9 cellular contexts compared by ENCODE assay signal in the genomic region with DNA sequence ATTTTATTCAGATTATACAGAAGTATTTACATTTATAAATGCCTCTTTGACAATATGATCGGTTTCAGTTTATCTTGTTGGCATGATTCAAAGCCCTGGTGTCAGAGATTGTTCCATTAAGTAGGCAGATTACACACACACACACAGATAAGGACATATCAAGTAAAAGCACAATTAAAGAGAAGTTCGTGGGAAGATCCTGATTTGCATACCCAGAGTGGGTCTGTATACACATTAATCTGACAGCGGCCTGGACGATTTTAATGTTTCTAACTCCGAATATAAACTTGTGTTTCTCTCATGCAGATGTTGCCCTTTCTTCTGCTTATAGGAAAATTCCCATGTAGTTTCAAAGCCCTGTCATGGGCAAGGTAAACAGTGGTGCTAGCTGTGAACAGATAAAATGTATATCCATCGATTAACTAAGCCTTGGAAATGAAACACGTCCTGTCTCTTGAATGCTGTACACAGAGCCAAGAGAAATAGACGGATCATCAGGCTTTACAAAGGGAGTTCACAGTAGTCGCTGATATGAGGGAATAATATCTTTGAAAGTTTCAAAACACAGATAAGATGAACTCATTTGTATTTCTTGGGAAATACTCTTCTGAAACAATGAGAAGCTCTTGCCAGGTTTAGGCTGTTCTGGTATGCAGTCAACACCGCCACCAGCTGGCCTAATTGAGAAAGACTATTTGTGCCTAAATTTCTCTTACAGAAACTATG.
DNase-seq lines count a peak whose midpoint lies in the region; ATAC-seq and TF ChIP-seq lines count a peak whose summit lies in the region.
"Had no signal": no experiment of that assay in that cellular context is flagged by ENCODE, and none has a peak within 500 bp of the region (broad histone marks: within the 10 kb centered on the region; RNA-seq: fewer than 3 reads in every experiment).

No MANE protein-coding gene starts in this region.

- intact Hi-C loops in activated T-helper 2 cell treated with anti-CD3 and anti-CD28 coated beads, Interferon-gamma antibody, Interleukin-2, Interleukin-4, amounts not matched to agents 10 μg/mL and 5 μg/mL and 100 μg/mL, durations not matched to agents 14 hours and 24 hours and 36 hours (cut with micrococcal nuclease) = loop anchor here (1.0 to 10.0 kb wide), 5 partner anchors 145 to 757 kb away; no protein-coding TSS in a partner anchor
- intact Hi-C loops in uterus (cut with DNase I; ENCODE audit: low total_unique reads) = loop anchor here (5.0 to 10.0 kb wide), 2 partner anchors 159 to 746 kb away; partner anchors contain the start of gene FOXC1

- H3K27me3 ChIP-seq in uterus = no peaks in the 10 kb centered on the region

- H3K9me3 Mint-ChIP-seq in activated T-helper 2 cell treated with anti-CD3 and anti-CD28 coated beads, Interferon-gamma antibody, Interleukin-2, Interleukin-4, amounts not matched to agents 10 μg/mL and 5 μg/mL and 100 μg/mL, durations not matched to agents 14 hours and 24 hours and 36 hours = no peaks in the 10 kb centered on the region
- H3K9me3 Mint-ChIP-seq in osteocyte (ENCODE audit: unreplicated experiment) = no peaks in the 10 kb centered on the region
- H3K9me3 Mint-ChIP-seq: activated naive CD4-positive, alpha-beta T cell treated with anti-CD3 and anti-CD28 coated beads, Interleukin-2, amount 50 U/mL, for 72 hours had no signal

- in situ Hi-C loops in KBM-7 (cut with MboI; ENCODE audit: low pct_unique_long_range_greater_than_20kb, low sequenced_read_pairs) = loop anchor here (25.0 kb wide), 1 partner anchor 766 kb away; no protein-coding TSS in a partner anchor

- no peak for TF ChIP-seq POLR2A in uterus (IDR thresholded peaks at IDR 0.05)

- peaks cover 1% of the 10 kb centered on the region for H3K27me3 Mint-ChIP-seq in activated T-helper 2 cell treated with anti-CD3 and anti-CD28 coated beads, Interferon-gamma antibody, Interleukin-2, Interleukin-4, amounts not matched to agents 10 μg/mL and 5 μg/mL and 100 μg/mL, durations not matched to agents 14 hours and 24 hours and 36 hours (ENCODE audit: low read depth)
- no peaks in the 10 kb centered on the region for H3K27me3 Mint-ChIP-seq in osteocyte (ENCODE audit: unreplicated experiment)

- H3K4me3 Mint-ChIP-seq in activated T-helper 2 cell treated with anti-CD3 and anti-CD28 coated beads, Interferon-gamma antibody, Interleukin-2, Interleukin-4, amounts not matched to agents 10 μg/mL and 5 μg/mL and 100 μg/mL, durations not matched to agents 14 hours and 24 hours and 36 hours (ENCODE audit: low read depth) = no peak overlapping the region
- H3K4me3 Mint-ChIP-seq in osteocyte (ENCODE audit: unreplicated experiment) = no peak overlapping the region

- peak; percentile 90 for TF ChIP-seq CTCF in osteocyte (IDR thresholded peaks at IDR 0.05)
- peak; percentile 58 to 84 (median 74) for TF ChIP-seq CTCF in uterus (IDR thresholded peaks at IDR 0.05)

- no peaks in the 10 kb centered on the region for H3K36me3 Mint-ChIP-seq in activated T-helper 2 cell treated with anti-CD3 and anti-CD28 coated beads, Interferon-gamma antibody, Interleukin-2, Interleukin-4, amounts not matched to agents 10 μg/mL and 5 μg/mL and 100 μg/mL, durations not matched to agents 14 hours and 24 hours and 36 hours (ENCODE audit: low read depth)
- H3K36me3 Mint-ChIP-seq in osteocyte (ENCODE audit: unreplicated experiment) = peaks cover 2% of the 10 kb centered on the region
- H3K36me3 Mint-ChIP-seq: activated naive CD4-positive, alpha-beta T cell treated with anti-CD3 and anti-CD28 coated beads, Interleukin-2, amount 50 U/mL, for 72 hours had no signal

- H3K27ac ChIP-seq in uterus = no peak overlapping the region

- DNase-seq in DMS114 treated with DMSO at 0.1 percent for 48 hours (lab: John Stamatoyannopoulos, UW; ENCODE audit: unreplicated experiment) (peak; percentile 68), KBM-7 (peak; percentile 78), RKO (ENCODE audit: low spot score) (peak; percentile 77), foreskin melanocyte (peak; percentile 34), osteocyte (ENCODE audit: extremely low spot score, unreplicated experiment) (no peak), uterus (peak; percentile 57 to 58)
- DNase-seq in activated T-helper 2 cell treated with anti-CD3 and anti-CD28 coated beads, Interferon-gamma antibody, Interleukin-2, Interleukin-4, amounts not matched to agents 10 μg/mL and 5 μg/mL and 100 μg/mL, durations not matched to agents 14 hours and 24 hours and 36 hours (ENCODE audit: low spot score) = peak; percentile 29

- no peaks in the 10 kb centered on the region for H3K36me3 ChIP-seq in uterus

- no peak overlapping the region for H3K4me3 ChIP-seq in uterus

- H3K4me1 ChIP-seq in uterus = no peaks in the 10 kb centered on the region

- no peak overlapping the region for H3K27ac Mint-ChIP-seq in activated T-helper 2 cell treated with anti-CD3 and anti-CD28 coated beads, Interferon-gamma antibody, Interleukin-2, Interleukin-4, amounts not matched to agents 10 μg/mL and 5 μg/mL and 100 μg/mL, durations not matched to agents 14 hours and 24 hours and 36 hours
- peak overlapping the region; percentile 46 for H3K27ac Mint-ChIP-seq in osteocyte (ENCODE audit: unreplicated experiment)
- H3K27ac Mint-ChIP-seq: activated naive CD4-positive, alpha-beta T cell treated with anti-CD3 and anti-CD28 coated beads, Interleukin-2, amount 50 U/mL, for 72 hours had no signal

- no peaks in the 10 kb centered on the region for H3K9me3 ChIP-seq in uterus

- H3K4me1 Mint-ChIP-seq in activated T-helper 2 cell treated with anti-CD3 and anti-CD28 coated beads, Interferon-gamma antibody, Interleukin-2, Interleukin-4, amounts not matched to agents 10 μg/mL and 5 μg/mL and 100 μg/mL, durations not matched to agents 14 hours and 24 hours and 36 hours (ENCODE audit: low read depth) = no peaks in the 10 kb centered on the region
- peaks cover 33% of the 10 kb centered on the region for H3K4me1 Mint-ChIP-seq in osteocyte (ENCODE audit: unreplicated experiment)

- no peak for ATAC-seq in GM18873 (IDR thresholded peaks at IDR 0.05; ENCODE audit: low FRiP score, unreplicated experiment)
